In genomic region chrX:7286461-7286860, GRCh38 we compare ENCODE assay signal across 22 cellular contexts.
"Had no signal": no experiment of that assay in that cellular context is flagged by ENCODE, and none has a peak within 500 bp of the region (broad histone marks: within the 10 kb centered on the region; RNA-seq: fewer than 3 reads in every experiment).

No MANE protein-coding gene starts in this region.

- H3K9me3 ChIP-seq: tibial nerve had no signal

- H3K27ac Mint-ChIP-seq: activated naive CD4-positive, alpha-beta T cell treated with anti-CD3 and anti-CD28 coated beads for 36 hours; dendritic cell treated with granulocyte-macrophage colony-stimulating factor and Interleukin-4, amounts not matched to agents 40 ng/mL and 50 ng/mL, for 4 days; nephron; T-helper 1 cell treated with Interleukin-12 subunit alpha and Interleukin-12 subunit beta and Interleukin-4 antibody, amounts not matched to agents 30 μg/mL and 1 μg/mL, for 36 hours had no signal

- H3K27me3 ChIP-seq: brain microvascular endothelial cell, foreskin keratinocyte, tibial nerve had no signal

- H3K9me3 Mint-ChIP-seq: activated naive CD4-positive, alpha-beta T cell treated with anti-CD3 and anti-CD28 coated beads for 36 hours; activated T-cell treated with anti-CD3 and anti-CD28 coated beads, Interleukin-2, amount 50 U/mL, for 4 hours; dendritic cell treated with granulocyte-macrophage colony-stimulating factor and Interleukin-4, amounts not matched to agents 40 ng/mL and 50 ng/mL, for 4 days; nephron; T-helper 1 cell treated with Interleukin-12 subunit alpha and Interleukin-12 subunit beta and Interleukin-4 antibody, amounts not matched to agents 30 μg/mL and 1 μg/mL, for 36 hours had no signal

- H3K4me1 Mint-ChIP-seq: nephron had no signal

- H3K36me3 ChIP-seq: brain microvascular endothelial cell, tibial nerve had no signal

- ATAC-seq: activated CD4-positive, CD25-positive, alpha-beta regulatory T cell treated with anti-CD3 and anti-CD28 coated beads, Interleukin-2, amount 50 U/mL, for 24 hours; activated T-cell treated with anti-CD3 and anti-CD28 coated beads, Interleukin-2, amount 50 U/mL, for 4 hours; foreskin keratinocyte; left lobe of liver had no signal

- H3K27ac ChIP-seq: brain microvascular endothelial cell, foreskin keratinocyte, tibial nerve had no signal

- H3K4me1 ChIP-seq: foreskin keratinocyte, tibial nerve had no signal

- H3K4me3 Mint-ChIP-seq: activated naive CD4-positive, alpha-beta T cell treated with anti-CD3 and anti-CD28 coated beads for 36 hours; activated T-cell treated with anti-CD3 and anti-CD28 coated beads, Interleukin-2, amount 50 U/mL, for 4 hours; dendritic cell treated with granulocyte-macrophage colony-stimulating factor and Interleukin-4, amounts not matched to agents 40 ng/mL and 50 ng/mL, for 4 days; nephron; T-helper 1 cell treated with Interleukin-12 subunit alpha and Interleukin-12 subunit beta and Interleukin-4 antibody, amounts not matched to agents 30 μg/mL and 1 μg/mL, for 36 hours had no signal

- H3K27me3 Mint-ChIP-seq: dendritic cell treated with granulocyte-macrophage colony-stimulating factor and Interleukin-4, amounts not matched to agents 40 ng/mL and 50 ng/mL, for 4 days had no signal

- DNase-seq: activated CD4-positive, alpha-beta T cell treated with anti-CD3 and anti-CD28 coated beads, Interleukin-2, amount 50 U/mL, for 1 hour; activated CD8-positive, alpha-beta memory T cell treated with anti-CD3 and anti-CD28 coated beads, Interleukin-2, amount 50 U/mL, for 4 hours; activated naive CD4-positive, alpha-beta T cell treated with anti-CD3 and anti-CD28 coated beads for 36 hours; activated T-cell treated with anti-CD3 and anti-CD28 coated beads, Interleukin-2, amount 50 U/mL, for 4 hours; anterior cingulate cortex; brain microvascular endothelial cell; effector CD8-positive, alpha-beta T cell; foreskin keratinocyte; glutamatergic neuron; hippocampal formation; midbrain; occipital lobe; posterior cingulate gyrus; stimulated activated CD4-positive, alpha-beta T cell treated with anti-CD3 and anti-CD28 coated beads, Interleukin-2, amount 100 ng/mL, for 24 hours; stimulated activated naive CD4-positive, alpha-beta T cell treated with Interleukin-2 at 50 U/mL for 16 hours had no signal

- H3K4me3 ChIP-seq: tibial nerve had no signal

- FAIRE-seq: keratinocyte had no signal
